In the genomic region with DNA sequence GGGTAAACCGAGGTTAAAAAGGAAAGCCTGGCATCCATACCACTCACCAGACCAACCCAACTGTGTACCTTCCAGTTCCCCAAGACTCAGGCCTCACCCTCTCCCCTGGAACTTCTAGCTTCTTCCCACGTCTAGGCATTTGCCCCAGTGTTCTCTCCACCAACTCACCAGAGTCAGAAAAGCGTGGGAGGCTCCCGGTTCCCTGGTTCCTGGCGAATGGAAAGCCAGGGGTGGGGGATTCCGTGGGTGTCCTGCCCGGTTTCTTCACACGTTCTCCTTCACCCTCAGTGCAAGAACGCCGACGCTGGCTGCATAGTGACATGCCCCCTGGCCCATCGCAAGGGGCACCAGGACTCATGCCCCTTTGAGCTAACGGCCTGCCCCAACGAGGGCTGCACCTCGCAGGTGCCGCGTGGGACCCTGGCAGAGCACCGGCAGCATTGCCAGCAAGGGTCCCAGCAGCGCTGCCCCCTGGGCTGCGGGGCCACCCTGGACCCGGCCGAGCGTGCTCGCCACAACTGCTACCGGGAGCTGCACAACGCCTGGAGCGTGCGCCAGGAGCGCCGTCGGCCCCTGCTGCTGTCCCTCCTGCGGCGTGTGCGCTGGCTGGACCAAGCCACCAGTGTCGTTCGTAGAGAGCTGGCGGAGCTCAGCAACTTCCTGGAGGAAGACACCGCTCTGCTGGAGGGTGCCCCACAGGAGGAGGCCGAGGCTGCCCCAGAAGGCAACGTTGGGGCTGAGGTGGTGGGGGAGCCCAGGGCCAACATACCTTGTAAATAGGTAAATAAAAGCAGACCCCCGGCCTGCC, we compare ENCODE assay signal across 20 cellular contexts. TPM values are rescaled to one million over a fixed set of nuclear protein-coding genes. Genes with fewer than 3 reads are reported as not detected.
A peak's percentile ranks its signal among the peaks of the same experiment; 100 is the strongest.
DNase-seq lines count a peak whose midpoint lies in the region; ATAC-seq, FAIRE-seq and TF ChIP-seq lines count a peak whose summit lies in the region.
"Had no signal": no experiment of that assay in that cellular context is flagged by ENCODE, and none has a peak within 500 bp of the region (broad histone marks: within the 10 kb centered on the region; RNA-seq: fewer than 3 reads in every experiment).

No MANE protein-coding gene starts in this region.

- H3K4me3 ChIP-seq in GM06990 (replicated peaks; ENCODE audit: low read depth, low read length) = no peak overlapping the region
- H3K4me3 ChIP-seq in astrocyte (ENCODE audit: insufficient read depth, low read depth, low read length) = no peak overlapping the region
- H3K4me3 ChIP-seq in neuronal stem cell (ENCODE audit: low read length in 2 of 2) = no peak overlapping the region
- H3K4me3 ChIP-seq: BLaER1, GM23248, SJSA1 had no signal

- H3K23ac ChIP-seq in neuronal stem cell (ENCODE audit: low read depth, low read length, poor library complexity) = no peak overlapping the region

- H3K14ac ChIP-seq in neuronal stem cell (ENCODE audit: low read length) = no peak overlapping the region

- intact Hi-C loops in activated CD4-positive, alpha-beta T cell treated with anti-CD3 and anti-CD28 coated beads, Interleukin-2, amount 10 ng/mL, durations not matched to agents 24 days and 14 days (cut with micrococcal nuclease) = no loop called here

- no peak overlapping the region for H2AK5ac ChIP-seq in neuronal stem cell (ENCODE audit: low read depth, low read length)

- no peak overlapping the region for H3K4ac ChIP-seq in neuronal stem cell (ENCODE audit: low read length)

- no peaks in the 10 kb centered on the region for H3K27me3 Mint-ChIP-seq in astrocyte (ENCODE audit: low read depth, unreplicated experiment)
- no peaks in the 10 kb centered on the region for H3K27me3 Mint-ChIP-seq in activated CD4-positive, alpha-beta T cell treated with anti-CD3 and anti-CD28 coated beads, Interleukin-2, amount 10 ng/mL, durations not matched to agents 24 days and 14 days

- FAIRE-seq in astrocyte (lab: Jason Lieb, UNC) = no peak
- FAIRE-seq: GM12891, GM19239 had no signal

- ATAC-seq in GM19467 (IDR thresholded peaks at IDR 0.05; ENCODE audit: unreplicated experiment) = no peak
- ATAC-seq: Panc1 had no signal

- peaks cover 55% of the 10 kb centered on the region for H3K79me2 ChIP-seq in astrocyte (ENCODE audit: insufficient read depth, low read length)

- H3K27ac ChIP-seq in astrocyte (ENCODE audit: low read depth, low read length) = no peak overlapping the region
- no peak overlapping the region for H3K27ac ChIP-seq in neuronal stem cell (replicated peaks; ENCODE audit: low read length)
- H3K27ac ChIP-seq: BLaER1, GM23248, SJSA1 had no signal

- no peak overlapping the region for H2AFZ ChIP-seq in astrocyte (ENCODE audit: low read depth, low read length)
- no peak overlapping the region for H2AFZ ChIP-seq in neuronal stem cell (ENCODE audit: low read length)
- H2AFZ ChIP-seq: GM23248 had no signal

- TF ChIP-seq CTCF in GM06990 (IDR thresholded peaks at IDR 0.05; ENCODE audit: insufficient read depth, low read length, poor library complexity, severe bottlenecking) (no peak), astrocyte (IDR thresholded peaks at IDR 0.05; ENCODE audit: insufficient read depth, low read depth, low read length) (no peak)

- H3K4me3 Mint-ChIP-seq in astrocyte (ENCODE audit: unreplicated experiment) = peak overlapping the region; percentile 45
- H3K4me3 Mint-ChIP-seq in activated CD4-positive, alpha-beta T cell treated with anti-CD3 and anti-CD28 coated beads, Interleukin-2, amount 10 ng/mL, durations not matched to agents 24 days and 14 days = no peak overlapping the region

- no peak overlapping the region for H4K8ac ChIP-seq in neuronal stem cell (ENCODE audit: low read depth, low read length)

- WGBS in neuronal stem cell (ENCODE audit: extremely low coverage in 2 of 2, insufficient read length in 2 of 2, insufficient replicate concordance in 1 of 2), 2 donors = no CpG with 5 or more reads among the region's 41 CpGs

- H3K36me3 Mint-ChIP-seq in astrocyte (ENCODE audit: low read depth, unreplicated experiment) = peaks cover 10% of the 10 kb centered on the region
- H3K36me3 Mint-ChIP-seq in activated CD4-positive, alpha-beta T cell treated with anti-CD3 and anti-CD28 coated beads, Interleukin-2, amount 10 ng/mL, durations not matched to agents 24 days and 14 days (ENCODE audit: low read depth) = peaks cover 30% of the 10 kb centered on the region

- H3K9me3 ChIP-seq in astrocyte (ENCODE audit: insufficient read depth, low read depth, low read length) (no peaks in the 10 kb centered on the region), neuronal stem cell (replicated peaks in 1 of 2; ENCODE audit: control insufficient read depth in 2 of 2, insufficient read depth in 1 of 2, low read depth in 1 of 2, low read length in 2 of 2) (no peaks in the 10 kb centered on the region)
- H3K9me3 ChIP-seq: BLaER1, SJSA1 had no signal

- H4K91ac ChIP-seq in neuronal stem cell (ENCODE audit: low read depth, low read length, poor library complexity) = no peak overlapping the region

- H3K36me3 ChIP-seq in GM06990 (ENCODE audit: control insufficient read depth, insufficient read depth, low read length) (peaks cover 6% of the 10 kb centered on the region), astrocyte (ENCODE audit: insufficient read depth, low read length) (peaks cover 5% of the 10 kb centered on the region), neuronal stem cell (replicated peaks in 1 of 2; ENCODE audit: control insufficient read depth in 2 of 2, insufficient read depth in 2 of 2, low read length in 2 of 2) (peaks cover 6 to 9% of the 10 kb centered on the region in 2 donors)

- H3K4me2 ChIP-seq in astrocyte (ENCODE audit: low read length) (no peak overlapping the region), neuronal stem cell (ENCODE audit: insufficient read depth, low read length, poor library complexity, severe bottlenecking) (no peak overlapping the region)
- H3K4me2 ChIP-seq: BLaER1 had no signal

- no peak overlapping the region for H2BK15ac ChIP-seq in neuronal stem cell (ENCODE audit: low read length)

- peak; percentile 9 for DNase-seq in GM06990 (ENCODE audit: extremely low read depth, insufficient read length)
- DNase-seq in astrocyte (ENCODE audit: low read depth) = no peak
- DNase-seq in neuronal stem cell (ENCODE audit: low spot score) = no peak
- DNase-seq in activated CD4-positive, alpha-beta T cell treated with anti-CD3 and anti-CD28 coated beads, Interleukin-2, amount 10 ng/mL, durations not matched to agents 24 days and 14 days = no peak
- DNase-seq: CD8-positive, alpha-beta memory T cell; DMS53; EL; GM23248; HCEC 1CT; NCI-H1105; NCI-H2081 treated with DMSO at 0.1 percent for 48 hours; NCI-H446 treated with DMSO at 0.1 percent for 48 hours; NCI-H69 had no signal

- peaks cover 24% of the 10 kb centered on the region for H3K79me1 ChIP-seq in neuronal stem cell (ENCODE audit: low read depth, low read length)

- H3K18ac ChIP-seq in neuronal stem cell (ENCODE audit: low read length) = no peak overlapping the region

- H3K27me3 ChIP-seq in GM06990 (replicated peaks; ENCODE audit: control insufficient read depth, insufficient read depth, low read length) (no peaks in the 10 kb centered on the region), astrocyte (ENCODE audit: insufficient read depth, low read length) (no peaks in the 10 kb centered on the region), neuronal stem cell (ENCODE audit: control insufficient read depth in 3 of 3, insufficient read depth in 3 of 3, low read depth in 1 of 3, low read length in 3 of 3) (no peaks in the 10 kb centered on the region)
- H3K27me3 ChIP-seq: BLaER1, SJSA1 had no signal

- no peak overlapping the region for H2BK120ac ChIP-seq in neuronal stem cell (ENCODE audit: low read depth, low read length)

- H3K4me1 ChIP-seq in astrocyte (ENCODE audit: insufficient read depth, low read length) (peaks cover 24% of the 10 kb centered on the region), neuronal stem cell (ENCODE audit: control insufficient read depth in 2 of 2, insufficient read depth in 1 of 2, low read depth in 1 of 2, low read length in 2 of 2) (peaks cover 8 to 12% of the 10 kb centered on the region in 2 donors)

- peaks cover 24% of the 10 kb centered on the region for H4K20me1 ChIP-seq in astrocyte (ENCODE audit: insufficient read depth, low read length)

- no peaks in the 10 kb centered on the region for H3K9me3 Mint-ChIP-seq in astrocyte (ENCODE audit: unreplicated experiment)
- no peaks in the 10 kb centered on the region for H3K9me3 Mint-ChIP-seq in activated CD4-positive, alpha-beta T cell treated with anti-CD3 and anti-CD28 coated beads, Interleukin-2, amount 10 ng/mL, durations not matched to agents 24 days and 14 days

- H3K9ac ChIP-seq in astrocyte (ENCODE audit: low read length) (no peak overlapping the region), neuronal stem cell (ENCODE audit: low read depth, low read length, poor library complexity) (peak overlapping the region; percentile 10)
- H3K9ac ChIP-seq: BLaER1, GM23248 had no signal

- H2BK5ac ChIP-seq in neuronal stem cell (ENCODE audit: low read length) = no peak overlapping the region

- H3K27ac Mint-ChIP-seq in astrocyte (ENCODE audit: unreplicated experiment) = no peak overlapping the region
- no peak overlapping the region for H3K27ac Mint-ChIP-seq in activated CD4-positive, alpha-beta T cell treated with anti-CD3 and anti-CD28 coated beads, Interleukin-2, amount 10 ng/mL, durations not matched to agents 24 days and 14 days

- H3K4me1 Mint-ChIP-seq in astrocyte (ENCODE audit: low read depth, unreplicated experiment) = peaks cover 17% of the 10 kb centered on the region
- peaks cover 26% of the 10 kb centered on the region for H3K4me1 Mint-ChIP-seq in activated CD4-positive, alpha-beta T cell treated with anti-CD3 and anti-CD28 coated beads, Interleukin-2, amount 10 ng/mL, durations not matched to agents 24 days and 14 days

- peak overlapping the region; percentile 69 for H2BK12ac ChIP-seq in neuronal stem cell (ENCODE audit: low read length)

RNA-seq across cellular contexts. Expression of a gene that starts 1.7 kb away (rescaled TPM):
- total RNA-seq in astrocyte = not detected in 2 replicates
- not detected for polyA plus RNA-seq in neuronal stem cell (2013, experiment 1 of 2)
- not detected for polyA plus RNA-seq in neuronal stem cell (2013, experiment 2 of 2)
- 0.57 TPM in 1 of 2 replicates, not detected in the other for total RNA-seq in activated CD4-positive, alpha-beta T cell treated with anti-CD3 and anti-CD28 coated beads, Interleukin-2, amount 10 ng/mL, durations not matched to agents 24 days and 14 days
- total RNA-seq: A673; CD8-positive, alpha-beta memory T cell; GM23248; SJSA1 had no signal
- polyA plus RNA-seq: CD8-positive, alpha-beta memory T cell had no signal

RNA-seq across cellular contexts. Expression of a gene that starts 3.5 kb away (rescaled TPM):
- total RNA-seq in astrocyte = 24.4 and 28.5 TPM in 2 replicates
- 20.3 TPM for polyA plus RNA-seq in neuronal stem cell (2013, experiment 1 of 2)
- polyA plus RNA-seq in neuronal stem cell (2013, experiment 2 of 2) = 19.7 TPM
- total RNA-seq in activated CD4-positive, alpha-beta T cell treated with anti-CD3 and anti-CD28 coated beads, Interleukin-2, amount 10 ng/mL, durations not matched to agents 24 days and 14 days = 81.4 and 87.5 TPM in 2 replicates

RNA-seq across cellular contexts. Expression of a gene that starts 3.7 kb away (rescaled TPM):
- total RNA-seq in astrocyte = 2,350 and 2,534 TPM in 2 replicates
- 7,109 TPM for polyA plus RNA-seq in neuronal stem cell (2013, experiment 1 of 2)
- polyA plus RNA-seq in neuronal stem cell (2013, experiment 2 of 2) = 6,979 TPM
- 3,359 and 3,401 TPM in 2 replicates for total RNA-seq in activated CD4-positive, alpha-beta T cell treated with anti-CD3 and anti-CD28 coated beads, Interleukin-2, amount 10 ng/mL, durations not matched to agents 24 days and 14 days

RNA-seq across cellular contexts. Expression of a gene that starts 9.0 kb away (rescaled TPM):
- 149 and 153 TPM in 2 replicates for total RNA-seq in astrocyte
- 135 TPM for polyA plus RNA-seq in neuronal stem cell (2013, experiment 1 of 2)
- 129 TPM for polyA plus RNA-seq in neuronal stem cell (2013, experiment 2 of 2)
- total RNA-seq in activated CD4-positive, alpha-beta T cell treated with anti-CD3 and anti-CD28 coated beads, Interleukin-2, amount 10 ng/mL, durations not matched to agents 24 days and 14 days = 136 and 141 TPM in 2 replicates

RNA-seq across cellular contexts. Expression of a gene that starts 12.9 kb away (rescaled TPM):
- 0.89 TPM in 1 of 2 replicates, not detected in the other for total RNA-seq in astrocyte
- 0.14 TPM for polyA plus RNA-seq in neuronal stem cell (2013, experiment 1 of 2)
- polyA plus RNA-seq in neuronal stem cell (2013, experiment 2 of 2) = 0.08 TPM
- 0.56 TPM in 1 of 2 replicates, not detected in the other for total RNA-seq in activated CD4-positive, alpha-beta T cell treated with anti-CD3 and anti-CD28 coated beads, Interleukin-2, amount 10 ng/mL, durations not matched to agents 24 days and 14 days
- total RNA-seq: GM23248 had no signal
- polyA plus RNA-seq: CD8-positive, alpha-beta memory T cell had no signal
